9 cellular contexts compared by ENCODE assay signal in the genomic region with DNA sequence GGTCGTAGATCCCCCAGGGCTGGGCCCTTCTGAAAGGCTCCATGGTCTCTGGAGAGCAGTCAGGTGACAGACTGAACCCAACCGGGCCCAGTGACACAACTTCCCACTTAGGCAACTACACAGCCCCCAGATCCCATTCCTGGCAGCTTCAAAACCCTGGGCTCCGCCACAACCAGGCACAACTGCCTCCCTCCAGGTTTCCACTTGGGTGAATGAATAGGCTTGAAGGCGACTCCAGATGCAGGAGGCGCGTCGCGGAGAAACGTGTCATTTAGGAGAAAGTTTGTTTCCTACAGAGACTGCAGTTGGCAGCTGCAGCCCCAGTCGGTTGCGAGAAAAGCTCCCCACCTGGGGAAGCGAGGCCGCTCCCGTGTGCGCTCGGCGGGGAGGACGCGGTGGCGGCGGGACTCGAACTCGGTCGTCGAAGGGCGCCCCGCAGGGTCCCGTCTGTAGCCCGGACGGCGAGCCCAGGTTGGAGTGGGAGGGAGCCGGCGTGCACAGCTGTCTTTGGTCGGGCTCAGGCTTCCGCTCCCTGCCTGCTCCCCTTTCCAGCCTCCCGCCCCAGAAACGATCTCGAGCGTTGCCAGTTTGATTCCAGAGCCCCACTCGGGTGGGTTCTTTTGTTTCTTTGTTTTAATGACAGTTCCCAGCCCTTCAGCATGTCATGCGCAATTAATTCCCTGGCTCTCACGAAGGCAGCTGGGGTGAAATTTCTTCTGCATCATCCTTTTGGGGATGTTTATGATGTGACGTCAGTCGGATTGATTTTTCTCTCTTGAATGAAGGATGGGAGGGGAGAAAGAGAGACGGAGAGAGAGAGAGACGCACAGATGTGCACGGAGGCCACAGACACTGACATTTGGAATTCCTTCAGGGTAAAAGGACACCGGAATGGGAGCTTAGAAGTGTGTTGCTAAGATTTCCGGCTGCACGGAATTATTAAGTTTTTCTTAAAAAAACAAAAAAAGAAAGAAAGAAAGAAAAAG. TPM values are rescaled to one million over a fixed set of nuclear protein-coding genes. Genes with fewer than 3 reads are reported as not detected.
A peak's percentile ranks its signal among the peaks of the same experiment; 100 is the strongest.
DNase-seq lines count a peak whose midpoint lies in the region; ATAC-seq and TF ChIP-seq lines count a peak whose summit lies in the region.
"Had no signal": no experiment of that assay in that cellular context is flagged by ENCODE, and none has a peak within 500 bp of the region (broad histone marks: within the 10 kb centered on the region; RNA-seq: fewer than 3 reads in every experiment).

No MANE protein-coding gene starts in this region.

- peaks cover 17% of the 10 kb centered on the region for H3K4me1 Mint-ChIP-seq in activated CD4-positive, alpha-beta T cell treated with anti-CD3 and anti-CD28 coated beads, Interleukin-2, amount 10 ng/mL, durations not matched to agents 7 days and 5 days
- H3K4me1 Mint-ChIP-seq in nephron: peaks cover 5% of the 10 kb centered on the region

- TF ChIP-seq CTCF in nephron (IDR thresholded peaks at IDR 0.05; ENCODE audit: unreplicated experiment in 3 of 3): no peak

- CTCF ChIA-PET in activated CD4-positive, alpha-beta T cell treated with anti-CD3 and anti-CD28 coated beads, Interleukin-2, amount 10 ng/mL, durations not matched to agents 7 days and 5 days (lab: Charles Lee): no interaction called here

- no peak for ATAC-seq in HG03159 (IDR thresholded peaks at IDR 0.05; ENCODE audit: unreplicated experiment)
- no peak for ATAC-seq in HG02981 (IDR thresholded peaks at IDR 0.05; ENCODE audit: unreplicated experiment)

- H3K27me3 Mint-ChIP-seq in activated CD4-positive, alpha-beta T cell treated with anti-CD3 and anti-CD28 coated beads, Interleukin-2, amount 10 ng/mL, durations not matched to agents 7 days and 5 days: peaks cover 57% of the 10 kb centered on the region
- H3K27me3 Mint-ChIP-seq in nephron (ENCODE audit: low read depth): peaks cover 9% of the 10 kb centered on the region

- H3K36me3 Mint-ChIP-seq in activated CD4-positive, alpha-beta T cell treated with anti-CD3 and anti-CD28 coated beads, Interleukin-2, amount 10 ng/mL, durations not matched to agents 7 days and 5 days (ENCODE audit: low read depth): no peaks in the 10 kb centered on the region
- H3K36me3 Mint-ChIP-seq in nephron (ENCODE audit: low read depth): no peaks in the 10 kb centered on the region

- H3K27ac Mint-ChIP-seq in activated CD4-positive, alpha-beta T cell treated with anti-CD3 and anti-CD28 coated beads, Interleukin-2, amount 10 ng/mL, durations not matched to agents 7 days and 5 days: no peak overlapping the region
- peak overlapping the region; percentile 65 to 82 (median 79) for H3K27ac Mint-ChIP-seq in nephron

- no peak for DNase-seq in activated CD4-positive, alpha-beta T cell treated with anti-CD3 and anti-CD28 coated beads, Interleukin-2, amount 10 ng/mL, durations not matched to agents 7 days and 5 days
- DNase-seq in activated CD4-positive, alpha-beta T cell treated with anti-CD3 and anti-CD28 coated beads, Interleukin-2, amount 50 U/mL, for 4 hours: no peak
- peak; percentile 24 to 32 for DNase-seq in activated T-cell treated with anti-CD3 and anti-CD28 coated beads, Interleukin-2, amount 50 U/mL, for 48 hours
- DNase-seq in foreskin melanocyte (peak; percentile 61), SKM-1 treated with dmso at 0.1 percent for 144 hours (lab: John Stamatoyannopoulos, UW; ENCODE audit: unreplicated experiment) (no peak)

- H3K9me3 Mint-ChIP-seq in activated CD4-positive, alpha-beta T cell treated with anti-CD3 and anti-CD28 coated beads, Interleukin-2, amount 10 ng/mL, durations not matched to agents 7 days and 5 days: no peaks in the 10 kb centered on the region
- H3K9me3 Mint-ChIP-seq in nephron: no peaks in the 10 kb centered on the region

- peak overlapping the region; percentile 52 for H3K4me3 Mint-ChIP-seq in activated CD4-positive, alpha-beta T cell treated with anti-CD3 and anti-CD28 coated beads, Interleukin-2, amount 10 ng/mL, durations not matched to agents 7 days and 5 days
- peak overlapping the region; percentile 84 to 90 (median 89) for H3K4me3 Mint-ChIP-seq in nephron

- POLR2A ChIA-PET in activated CD4-positive, alpha-beta T cell treated with anti-CD3 and anti-CD28 coated beads, Interleukin-2, amount 10 ng/mL, durations not matched to agents 7 days and 5 days (lab: Charles Lee): interaction anchor here (1.0 kb wide), 1 partner anchor 19 kb away, joined by 4 read pairs; no protein-coding TSS in a partner anchor

RNA-seq across cellular contexts. Expression of a gene that starts 0.9 kb away (rescaled TPM):
- total RNA-seq in activated CD4-positive, alpha-beta T cell treated with anti-CD3 and anti-CD28 coated beads, Interleukin-2, amount 10 ng/mL, durations not matched to agents 7 days and 5 days: not detected
- total RNA-seq: activated CD8-positive, alpha-beta memory T cell treated with anti-CD3 and anti-CD28 coated beads for 36 hours had no signal

Comparison
In these comparisons a context has a peak if more than half of its experiments do, and no peak if none do; other contexts are left out.
1. DNase-seq: peak in activated T-cell treated with anti-CD3 and anti-CD28 coated beads, Interleukin-2, amount 50 U/mL, for 48 hours (2 of 2) and foreskin melanocyte (single experiment); none in activated CD4-positive, alpha-beta T cell treated with anti-CD3 and anti-CD28 coated beads, Interleukin-2, amount 10 ng/mL, durations not matched to agents 7 days and 5 days (single experiment), activated CD4-positive, alpha-beta T cell treated with anti-CD3 and anti-CD28 coated beads, Interleukin-2, amount 50 U/mL, for 4 hours (0 of 2) and SKM-1 treated with dmso at 0.1 percent for 144 hours (single experiment).